Comparison of ENCODE assay signal across 9 cellular contexts in the genomic region with DNA sequence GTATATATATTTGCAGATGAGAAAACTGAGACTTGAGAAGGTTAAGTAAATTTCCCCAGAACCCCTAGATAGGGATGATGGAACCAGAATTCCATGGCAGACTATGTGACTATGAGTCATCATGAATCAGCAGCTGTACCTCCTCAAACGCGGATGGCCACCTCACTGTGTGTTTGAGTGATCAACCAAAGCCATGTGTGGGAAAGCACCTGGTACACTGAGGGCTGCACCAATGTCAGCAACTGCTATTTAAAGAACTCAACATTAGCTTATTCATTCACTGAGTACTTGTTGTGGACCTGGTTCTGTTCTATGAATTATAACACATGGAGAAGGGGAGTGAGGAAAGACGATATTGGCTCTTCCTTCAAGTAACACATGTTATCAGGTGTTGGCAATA.
DNase-seq lines count a peak whose midpoint lies in the region; ATAC-seq, FAIRE-seq and TF ChIP-seq lines count a peak whose summit lies in the region.
"Had no signal": no experiment of that assay in that cellular context is flagged by ENCODE, and none has a peak within 500 bp of the region (broad histone marks: within the 10 kb centered on the region; RNA-seq: fewer than 3 reads in every experiment).

No MANE protein-coding gene starts in this region.

- DNase-seq in AG04449 (ENCODE audit: low read depth, low spot score) = peak; percentile 84
- DNase-seq in K562 (ENCODE audit: extremely low read depth in 1 of 4, low spot score in 3 of 4) = peak; percentile 26 to 76 (median 50)
- peak; percentile 84 for DNase-seq in urothelium cell line (ENCODE audit: low spot score)
- no peak for DNase-seq in retina
- DNase-seq in activated CD4-positive, alpha-beta T cell treated with anti-CD3 and anti-CD28 coated beads, Interleukin-2, amount 50 U/mL, for 4 hours = no peak
- DNase-seq in spleen = no peak

- H3K9me1 ChIP-seq in K562 (ENCODE audit: control insufficient read depth, insufficient read depth, low read length) = no peaks in the 10 kb centered on the region

- H3K9me3 ChIP-seq in K562 (replicated peaks; ENCODE audit: control insufficient read depth, insufficient read depth, low read depth, low read length) (peaks cover 3% of the 10 kb centered on the region; the same call in 1 of the 2 replicates), spleen (no peaks in the 10 kb centered on the region)
- H3K9me3 ChIP-seq: ovary had no signal

- peak; percentile 66 for TF ChIP-seq EP300 in K562 (IDR thresholded peaks at IDR 0.05; ENCODE audit: low read length)

- 6% methylated on average over 3 of the region's 3 CpGs for WGBS in K562 (ENCODE audit: insufficient coverage, low coverage, missing lambda C conversion rate)
- WGBS in spleen, 5 donors = 67 to 88% (median 75%) methylated on average over 3 of the region's 3 CpGs

- BruUV-seq in K562 (replicated peaks; lab: Mats Ljungman, UMichigan) = no TSS peak

- H3K4me2 ChIP-seq in K562 (ENCODE audit: insufficient read depth, low read length) = peak overlapping the region; percentile 27; the same call in 1 of the 2 replicates

- H3K4me3 ChIP-seq in AG04449 (ENCODE audit: low read depth, low read length) = no peak overlapping the region
- H3K4me3 ChIP-seq in K562 = no peak overlapping the region
- no peak overlapping the region for H3K4me3 ChIP-seq in spleen
- H3K4me3 ChIP-seq: ovary had no signal

- POLR2A ChIA-PET in AG04449 (lab: Yijun Ruan, JAX) (no interaction called here), K562 (lab: Yijun Ruan, JAX) (interaction anchor here (0.9 to 1.1 kb wide), 2 partner anchors 14 to 37 kb away, joined by 3 to 4 read pairs; no protein-coding TSS in a partner anchor)

- in situ Hi-C loops in K562 (cut with MboI) = no loop called here

- H3K4me1 ChIP-seq in K562 (replicated peaks in 1 of 2; ENCODE audit: control insufficient read depth in 2 of 2, insufficient read depth in 2 of 2, low read length in 2 of 2) (peaks cover 5 to 23% of the 10 kb centered on the region in 2 experiments; a peak in 4 of 5 replicates), spleen (no peaks in the 10 kb centered on the region)

- no peak overlapping the region for H3K9ac ChIP-seq in K562 (ENCODE audit: insufficient read depth in 1 of 2, low read depth in 2 of 2, low read length in 2 of 2)

- peak; percentile 84 for ATAC-seq in GM19397 (IDR thresholded peaks at IDR 0.05; ENCODE audit: unreplicated experiment)
- ATAC-seq in HG03378 (IDR thresholded peaks at IDR 0.05; ENCODE audit: unreplicated experiment) = peak; percentile 74
- peak; percentile 88 for ATAC-seq in K562

- CTCF ChIA-PET in AG04449 (lab: Yijun Ruan, JAX) (interaction anchor here (0.8 kb wide), 1 partner anchor 14 kb away, joined by 4 read pairs; no protein-coding TSS in a partner anchor), K562 (lab: Yijun Ruan, JAX; ENCODE audit: low intra/inter-chr PET ratio) (no interaction called here)

- no peak for TF ChIP-seq CTCF in AG04449 (IDR thresholded peaks at IDR 0.05; ENCODE audit: insufficient read depth, low read length, missing control alignments)
- TF ChIP-seq CTCF in K562 (IDR thresholded peaks at IDR 0.05 in 2 of 3, conservative IDR thresholded peaks at IDR 0.05 in 1 of 3; ENCODE audit: insufficient read depth in 2 of 3, low read depth in 1 of 3, low read length in 3 of 3) = no peak
- TF ChIP-seq CTCF in spleen (IDR thresholded peaks at IDR 0.05 in 8 of 11, conservative IDR thresholded peaks at IDR 0.05 in 3 of 11) = no peak

- no peaks in the 10 kb centered on the region for H4K20me1 ChIP-seq in K562 (replicated peaks; ENCODE audit: control insufficient read depth, insufficient read depth, low read length)

- no peaks in the 10 kb centered on the region for H3K79me2 ChIP-seq in K562 (ENCODE audit: control insufficient read depth, insufficient read depth, low read length)

- intact Hi-C loops in K562 (cut with micrococcal nuclease) (no loop called here), spleen (cut with DNase I; ENCODE audit: low total_unique reads) (no loop called here)

- no peaks in the 10 kb centered on the region for H3K36me3 ChIP-seq in K562 (ENCODE audit: control insufficient read depth, insufficient read depth, low read length)
- H3K36me3 ChIP-seq in spleen = no peaks in the 10 kb centered on the region
- H3K36me3 ChIP-seq: ovary had no signal

- no peak for TF ChIP-seq RAD21 in K562 (CRISPR knock-in tag; conservative IDR thresholded peaks at IDR 0.05 in 1 of 2, IDR thresholded peaks at IDR 0.05 in 1 of 2)

- FAIRE-seq in K562 (lab: Jason Lieb, UNC) (peak; percentile 93), urothelium cell line (lab: Jason Lieb, UNC) (peak; percentile 95)

- H3K27ac ChIP-seq in K562 (ENCODE audit: extremely low read depth, low read depth, low read length) (peak overlapping the region; percentile 73), spleen (no peak overlapping the region)
- H3K27ac ChIP-seq: ovary had no signal

- H2AFZ ChIP-seq in K562 (ENCODE audit: low read depth, low read length) = peak overlapping the region; percentile 93

- H3K27me3 ChIP-seq in K562 (ENCODE audit: control insufficient read depth in 2 of 2, insufficient read depth in 2 of 2, low read length in 2 of 2) (no peaks in the 10 kb centered on the region), spleen (replicated peaks in 1 of 7) (no peaks in the 10 kb centered on the region)
- H3K27me3 ChIP-seq: ovary had no signal

- no peak for TF ChIP-seq POLR2A in K562 (conservative IDR thresholded peaks at IDR 0.05)
- no peak for TF ChIP-seq POLR2A in spleen (IDR thresholded peaks at IDR 0.05)

TF ChIP-seq in K562, 482 proteins besides CTCF, POLR2A, EP300 and RAD21 (continues in another document):
- TF ChIP-seq JUNB (CRISPR knock-in tag; conservative IDR thresholded peaks at IDR 0.05) (peak; percentile 83; the same call in 1 of the 2 replicates), FOXM1 (IDR thresholded peaks at IDR 0.05; ENCODE audit: low read depth) (no peak), FOXM1 (CRISPR knock-in tag; IDR thresholded peaks at IDR 0.05; ENCODE audit: low read depth) (no peak), XRCC3 (IDR thresholded peaks at IDR 0.05) (no peak), NR1H2 (CRISPR knock-in tag; IDR thresholded peaks at IDR 0.05) (no peak), DMBX1 (CRISPR knock-in tag; IDR thresholded peaks at IDR 0.05; ENCODE audit: borderline replicate concordance) (peak; percentile 71; the same call in 1 of the 2 replicates), PTTG1 (tag; IDR thresholded peaks at IDR 0.05; ENCODE audit: low read depth) (no peak), RCOR1 (IDR thresholded peaks at IDR 0.05; ENCODE audit: borderline replicate concordance in 1 of 2, low read depth in 2 of 2, low read length in 2 of 2) (peak in 1 of 2 experiments; percentile 44; a peak in 1 of 4 replicates), RBM25 (IDR thresholded peaks at IDR 0.05; ENCODE audit: low read depth, low read length, severe bottlenecking) (no peak), ZFP30 (CRISPR knock-in tag; IDR thresholded peaks at IDR 0.05; ENCODE audit: borderline replicate concordance) (no peak), SOX6 (IDR thresholded peaks at IDR 0.05) (peak; percentile 17; the same call in 1 of the 2 replicates), SMARCA4 (IDR thresholded peaks at IDR 0.05) (peak; percentile 78), MAFG (tag; conservative IDR thresholded peaks at IDR 0.05) (peak; percentile 73), SMARCE1 (IDR thresholded peaks at IDR 0.05) (peak; percentile 73), NFXL1 (CRISPR knock-in tag; IDR thresholded peaks at IDR 0.05) (no peak), MAFF (IDR thresholded peaks at IDR 0.05; ENCODE audit: low read length) (peak; percentile 60), EHMT2 (IDR thresholded peaks at IDR 0.05) (peak; percentile 53; the same call in 1 of the 2 replicates), NFRKB (IDR thresholded peaks at IDR 0.05; ENCODE audit: low read depth) (0 out of 2 replicates have a peak, but pooled peaks have one; percentile 35), ELF4 (CRISPR knock-in tag; IDR thresholded peaks at IDR 0.05) (no peak), TEAD4 (IDR thresholded peaks at IDR 0.05; ENCODE audit: low read length) (peak; percentile 50), TEAD4 (CRISPR knock-in tag; IDR thresholded peaks at IDR 0.05; ENCODE audit: borderline replicate concordance) (no peak), ZKSCAN1 (IDR thresholded peaks at IDR 0.05; ENCODE audit: low read depth, low read length) (no peak), CXXC5 (CRISPR knock-in tag; IDR thresholded peaks at IDR 0.05) (peak; percentile 42; the same call in 1 of the 2 replicates), RFX1 (IDR thresholded peaks at IDR 0.05) (no peak)
- TF ChIP-seq, protein P1, sequence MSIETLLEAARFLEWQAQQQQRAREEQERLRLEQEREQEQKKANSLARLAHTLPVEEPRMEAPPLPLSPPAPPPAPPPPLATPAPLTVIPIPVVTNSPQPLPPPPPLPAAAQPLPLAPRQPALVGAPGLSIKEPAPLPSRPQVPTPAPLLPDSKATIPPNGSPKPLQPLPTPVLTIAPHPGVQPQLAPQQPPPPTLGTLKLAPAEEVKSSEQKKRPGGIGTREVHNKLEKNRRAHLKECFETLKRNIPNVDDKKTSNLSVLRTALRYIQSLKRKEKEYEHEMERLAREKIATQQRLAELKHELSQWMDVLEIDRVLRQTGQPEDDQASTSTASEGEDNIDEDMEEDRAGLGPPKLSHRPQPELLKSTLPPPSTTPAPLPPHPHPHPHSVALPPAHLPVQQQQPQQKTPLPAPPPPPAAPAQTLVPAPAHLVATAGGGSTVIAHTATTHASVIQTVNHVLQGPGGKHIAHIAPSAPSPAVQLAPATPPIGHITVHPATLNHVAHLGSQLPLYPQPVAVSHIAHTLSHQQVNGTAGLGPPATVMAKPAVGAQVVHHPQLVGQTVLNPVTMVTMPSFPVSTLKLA (conservative IDR thresholded peaks at IDR 0.05) = no peak; a peak in 1 of 4 replicates
- TF ChIP-seq, protein P2, sequence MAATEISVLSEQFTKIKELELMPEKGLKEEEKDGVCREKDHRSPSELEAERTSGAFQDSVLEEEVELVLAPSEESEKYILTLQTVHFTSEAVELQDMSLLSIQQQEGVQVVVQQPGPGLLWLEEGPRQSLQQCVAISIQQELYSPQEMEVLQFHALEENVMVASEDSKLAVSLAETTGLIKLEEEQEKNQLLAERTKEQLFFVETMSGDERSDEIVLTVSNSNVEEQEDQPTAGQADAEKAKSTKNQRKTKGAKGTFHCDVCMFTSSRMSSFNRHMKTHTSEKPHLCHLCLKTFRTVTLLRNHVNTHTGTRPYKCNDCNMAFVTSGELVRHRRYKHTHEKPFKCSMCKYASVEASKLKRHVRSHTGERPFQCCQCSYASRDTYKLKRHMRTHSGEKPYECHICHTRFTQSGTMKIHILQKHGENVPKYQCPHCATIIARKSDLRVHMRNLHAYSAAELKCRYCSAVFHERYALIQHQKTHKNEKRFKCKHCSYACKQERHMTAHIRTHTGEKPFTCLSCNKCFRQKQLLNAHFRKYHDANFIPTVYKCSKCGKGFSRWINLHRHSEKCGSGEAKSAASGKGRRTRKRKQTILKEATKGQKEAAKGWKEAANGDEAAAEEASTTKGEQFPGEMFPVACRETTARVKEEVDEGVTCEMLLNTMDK (IDR thresholded peaks at IDR 0.05; ENCODE audit: borderline replicate concordance, insufficient read depth, low read depth, low read length, poor library complexity, severe bottlenecking) = no peak

Comparison
In these comparisons a context has a peak if more than half of its experiments do, and no peak if none do; other contexts are left out.
1. DNase-seq: peak in AG04449 (single experiment), K562 (4 of 4) and urothelium cell line (single experiment); none in retina (single experiment), activated CD4-positive, alpha-beta T cell treated with anti-CD3 and anti-CD28 coated beads, Interleukin-2, amount 50 U/mL, for 4 hours (0 of 2) and spleen (single experiment).
2. Peak in every context shown above with its lines, with median percentiles within 50 percentile points of each other: ATAC-seq.